1 cellular context compared by ENCODE assay signal in the genomic region with DNA sequence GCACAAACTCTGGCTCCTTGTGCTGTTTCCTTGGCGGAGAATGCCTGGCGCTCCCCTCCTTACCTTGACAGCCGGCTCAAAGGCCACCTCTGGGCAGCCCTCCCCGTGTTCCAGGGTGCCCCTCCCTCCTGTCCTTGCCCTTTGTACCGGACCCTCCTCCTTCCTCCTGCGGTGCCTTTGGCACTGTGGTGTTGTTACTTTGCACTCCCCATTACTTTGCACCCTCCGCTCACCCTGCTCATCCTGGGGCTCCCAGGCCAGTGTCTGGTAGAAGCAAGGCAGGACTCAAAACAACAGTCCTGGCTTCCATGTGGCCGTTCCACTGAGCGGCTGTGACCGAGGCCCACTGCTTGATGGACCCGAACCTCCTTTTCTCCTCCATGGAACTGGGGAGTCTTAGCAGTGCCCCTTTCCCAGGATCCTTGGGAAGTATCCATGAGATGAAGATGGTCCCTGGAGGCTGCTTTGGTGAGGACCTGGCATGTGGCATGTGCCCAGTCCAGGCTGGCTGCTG.
TF ChIP-seq lines count a peak whose summit lies in the region.

No MANE protein-coding gene starts in this region.

TF ChIP-seq in HepG2, 621 proteins besides CTCF, POLR2A, EP300 and RAD21 (continued from another document):
- TF ChIP-seq, protein P1, sequence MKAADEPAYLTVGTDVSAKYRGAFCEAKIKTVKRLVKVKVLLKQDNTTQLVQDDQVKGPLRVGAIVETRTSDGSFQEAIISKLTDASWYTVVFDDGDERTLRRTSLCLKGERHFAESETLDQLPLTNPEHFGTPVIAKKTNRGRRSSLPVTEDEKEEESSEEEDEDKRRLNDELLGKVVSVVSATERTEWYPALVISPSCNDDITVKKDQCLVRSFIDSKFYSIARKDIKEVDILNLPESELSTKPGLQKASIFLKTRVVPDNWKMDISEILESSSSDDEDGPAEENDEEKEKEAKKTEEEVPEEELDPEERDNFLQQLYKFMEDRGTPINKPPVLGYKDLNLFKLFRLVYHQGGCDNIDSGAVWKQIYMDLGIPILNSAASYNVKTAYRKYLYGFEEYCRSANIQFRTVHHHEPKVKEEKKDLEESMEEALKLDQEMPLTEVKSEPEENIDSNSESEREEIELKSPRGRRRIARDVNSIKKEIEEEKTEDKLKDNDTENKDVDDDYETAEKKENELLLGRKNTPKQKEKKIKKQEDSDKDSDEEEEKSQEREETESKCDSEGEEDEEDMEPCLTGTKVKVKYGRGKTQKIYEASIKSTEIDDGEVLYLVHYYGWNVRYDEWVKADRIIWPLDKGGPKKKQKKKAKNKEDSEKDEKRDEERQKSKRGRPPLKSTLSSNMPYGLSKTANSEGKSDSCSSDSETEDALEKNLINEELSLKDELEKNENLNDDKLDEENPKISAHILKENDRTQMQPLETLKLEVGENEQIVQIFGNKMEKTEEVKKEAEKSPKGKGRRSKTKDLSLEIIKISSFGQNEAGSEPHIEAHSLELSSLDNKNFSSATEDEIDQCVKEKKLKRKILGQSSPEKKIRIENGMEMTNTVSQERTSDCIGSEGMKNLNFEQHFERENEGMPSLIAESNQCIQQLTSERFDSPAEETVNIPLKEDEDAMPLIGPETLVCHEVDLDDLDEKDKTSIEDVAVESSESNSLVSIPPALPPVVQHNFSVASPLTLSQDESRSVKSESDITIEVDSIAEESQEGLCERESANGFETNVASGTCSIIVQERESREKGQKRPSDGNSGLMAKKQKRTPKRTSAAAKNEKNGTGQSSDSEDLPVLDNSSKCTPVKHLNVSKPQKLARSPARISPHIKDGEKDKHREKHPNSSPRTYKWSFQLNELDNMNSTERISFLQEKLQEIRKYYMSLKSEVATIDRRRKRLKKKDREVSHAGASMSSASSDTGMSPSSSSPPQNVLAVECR (CRISPR knock-in tag; IDR thresholded peaks at IDR 0.05; ENCODE audit: borderline replicate concordance) = peak; percentile 62; the same call in 1 of the 2 replicates
- TF ChIP-seq KAT8 (CRISPR knock-in tag; IDR thresholded peaks at IDR 0.05) = peak; percentile 57; the same call in 1 of the 2 replicates
- TF ChIP-seq, protein P2, sequence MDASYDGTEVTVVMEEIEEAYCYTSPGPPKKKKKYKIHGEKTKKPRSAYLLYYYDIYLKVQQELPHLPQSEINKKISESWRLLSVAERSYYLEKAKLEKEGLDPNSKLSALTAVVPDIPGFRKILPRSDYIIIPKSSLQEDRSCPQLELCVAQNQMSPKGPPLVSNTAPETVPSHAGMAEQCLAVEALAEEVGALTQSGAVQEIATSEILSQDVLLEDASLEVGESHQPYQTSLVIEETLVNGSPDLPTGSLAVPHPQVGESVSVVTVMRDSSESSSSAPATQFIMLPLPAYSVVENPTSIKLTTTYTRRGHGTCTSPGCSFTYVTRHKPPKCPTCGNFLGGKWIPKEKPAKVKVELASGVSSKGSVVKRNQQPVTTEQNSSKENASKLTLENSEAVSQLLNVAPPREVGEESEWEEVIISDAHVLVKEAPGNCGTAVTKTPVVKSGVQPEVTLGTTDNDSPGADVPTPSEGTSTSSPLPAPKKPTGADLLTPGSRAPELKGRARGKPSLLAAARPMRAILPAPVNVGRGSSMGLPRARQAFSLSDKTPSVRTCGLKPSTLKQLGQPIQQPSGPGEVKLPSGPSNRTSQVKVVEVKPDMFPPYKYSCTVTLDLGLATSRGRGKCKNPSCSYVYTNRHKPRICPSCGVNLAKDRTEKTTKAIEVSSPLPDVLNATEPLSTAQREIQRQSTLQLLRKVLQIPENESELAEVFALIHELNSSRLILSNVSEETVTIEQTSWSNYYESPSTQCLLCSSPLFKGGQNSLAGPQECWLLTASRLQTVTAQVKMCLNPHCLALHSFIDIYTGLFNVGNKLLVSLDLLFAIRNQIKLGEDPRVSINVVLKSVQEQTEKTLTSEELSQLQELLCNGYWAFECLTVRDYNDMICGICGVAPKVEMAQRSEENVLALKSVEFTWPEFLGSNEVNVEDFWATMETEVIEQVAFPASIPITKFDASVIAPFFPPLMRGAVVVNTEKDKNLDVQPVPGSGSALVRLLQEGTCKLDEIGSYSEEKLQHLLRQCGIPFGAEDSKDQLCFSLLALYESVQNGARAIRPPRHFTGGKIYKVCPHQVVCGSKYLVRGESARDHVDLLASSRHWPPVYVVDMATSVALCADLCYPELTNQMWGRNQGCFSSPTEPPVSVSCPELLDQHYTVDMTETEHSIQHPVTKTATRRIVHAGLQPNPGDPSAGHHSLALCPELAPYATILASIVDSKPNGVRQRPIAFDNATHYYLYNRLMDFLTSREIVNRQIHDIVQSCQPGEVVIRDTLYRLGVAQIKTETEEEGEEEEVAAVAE (CRISPR knock-in tag; IDR thresholded peaks at IDR 0.05; ENCODE audit: borderline replicate concordance) = no peak
- TF ChIP-seq ZNF382 (CRISPR knock-in tag; IDR thresholded peaks at IDR 0.05; ENCODE audit: borderline replicate concordance) = no peak
- peak; percentile 73 for TF ChIP-seq SRSF1 (optimal IDR thresholded peaks at IDR 0.05; ENCODE audit: low read depth, low read length)
- TF ChIP-seq ZNF317 (CRISPR knock-in tag; IDR thresholded peaks at IDR 0.05) = peak; percentile 22; the same call in 1 of the 2 replicates
- TF ChIP-seq TBX2 (CRISPR knock-in tag; IDR thresholded peaks at IDR 0.05; ENCODE audit: borderline replicate concordance) = peak; percentile 88
